1 cellular context compared by ENCODE assay signal in genomic region chr18:2572892-2573291, GRCh38.
TF ChIP-seq lines count a peak whose summit lies in the region.

No MANE protein-coding gene starts in this region.

TF ChIP-seq in GM12878, 131 proteins besides CTCF, POLR2A, EP300 and RAD21 (continued from another document):
- TF ChIP-seq SKIL (IDR thresholded peaks at IDR 0.05; ENCODE audit: low read depth, poor library complexity, severe bottlenecking): no peak
- TF ChIP-seq E2F4 (IDR thresholded peaks at IDR 0.05; ENCODE audit: low read depth, low read length): no peak
- no peak for TF ChIP-seq PBX3 (IDR thresholded peaks at IDR 0.05; ENCODE audit: insufficient replicate concordance, low read depth, low read length)
- no peak for TF ChIP-seq KAT2A (conservative IDR thresholded peaks at IDR 0.05; ENCODE audit: control insufficient read depth, low read depth, low read length)
- no peak for TF ChIP-seq POU2F2 (IDR thresholded peaks at IDR 0.05; ENCODE audit: borderline replicate concordance, low read depth, low read length)
- no peak for TF ChIP-seq TCF7 (IDR thresholded peaks at IDR 0.05; ENCODE audit: borderline replicate concordance)
- no peak for TF ChIP-seq SUZ12 (IDR thresholded peaks at IDR 0.05; ENCODE audit: unreplicated experiment)
- no peak for TF ChIP-seq TARDBP (IDR thresholded peaks at IDR 0.05; ENCODE audit: borderline replicate concordance)
TF ChIP-seq in GM12878: peak in this region for 0.
